9 cellular contexts compared by ENCODE assay signal in genomic region chr1:38000233-38000528, GRCh38. TPM values are rescaled to one million over a fixed set of nuclear protein-coding genes. Genes with fewer than 3 reads are reported as not detected.
DNase-seq lines count a peak whose midpoint lies in the region; ATAC-seq and TF ChIP-seq lines count a peak whose summit lies in the region.
"Had no signal": no experiment of that assay in that cellular context is flagged by ENCODE, and none has a peak within 500 bp of the region (broad histone marks: within the 10 kb centered on the region; RNA-seq: fewer than 3 reads in every experiment).

No MANE protein-coding gene starts in this region.

- POLR2A ChIA-PET in naive thymus-derived CD4-positive, alpha-beta T cell (lab: Charles Lee) = interaction anchor here (0.7 kb wide), 1 partner anchor 14 kb away, joined by 4 read pairs; no protein-coding TSS in a partner anchor
- POLR2A ChIA-PET in GM10248 (lab: Yijun Ruan, JAX) = interaction anchor here (1.4 kb wide), 1 partner anchor 12 kb away, joined by 6 read pairs; the partner anchor contains the start of gene UTP11

- intact Hi-C loops in cardiac septum (cut with DNase I) (no loop called here), uterus (cut with DNase I; ENCODE audit: low total_unique reads) (no loop called here)
- intact Hi-C loops in dendritic cell treated with granulocyte-macrophage colony-stimulating factor and Interleukin-4, amounts not matched to agents 40 ng/mL and 50 ng/mL, for 4 days (cut with micrococcal nuclease) = no loop called here
- intact Hi-C loops in naive thymus-derived CD4-positive, alpha-beta T cell (cut with micrococcal nuclease) = loop anchor here in 1 of 2 donors (5.0 kb wide), 1 partner anchor 1682 kb away; no protein-coding TSS in a partner anchor

- no peaks in the 10 kb centered on the region for H3K9me3 Mint-ChIP-seq in dendritic cell treated with granulocyte-macrophage colony-stimulating factor and Interleukin-4, amounts not matched to agents 40 ng/mL and 50 ng/mL, for 4 days
- H3K9me3 Mint-ChIP-seq in naive thymus-derived CD4-positive, alpha-beta T cell = peaks cover 0 to 3% (median 0%) of the 10 kb centered on the region in 11 donors

- peaks cover 87% of the 10 kb centered on the region for H3K4me1 Mint-ChIP-seq in dendritic cell treated with granulocyte-macrophage colony-stimulating factor and Interleukin-4, amounts not matched to agents 40 ng/mL and 50 ng/mL, for 4 days (ENCODE audit: low read depth)
- H3K4me1 Mint-ChIP-seq in naive thymus-derived CD4-positive, alpha-beta T cell = peaks cover 27 to 62% (median 40%) of the 10 kb centered on the region in 7 donors

- H3K4me3 Mint-ChIP-seq in dendritic cell treated with granulocyte-macrophage colony-stimulating factor and Interleukin-4, amounts not matched to agents 40 ng/mL and 50 ng/mL, for 4 days = peak overlapping the region; percentile 61
- peak overlapping the region in 1 of 10 donors; percentile 17 for H3K4me3 Mint-ChIP-seq in naive thymus-derived CD4-positive, alpha-beta T cell

- H3K9me3 ChIP-seq in cardiac muscle cell (ENCODE audit: low read depth) (no peaks in the 10 kb centered on the region), uterus (no peaks in the 10 kb centered on the region)
- no peaks in the 10 kb centered on the region for H3K9me3 ChIP-seq in naive thymus-derived CD4-positive, alpha-beta T cell (ENCODE audit: control insufficient read depth in 2 of 3, low read length in 3 of 3)

- no peaks in the 10 kb centered on the region for H3K27me3 ChIP-seq in cardiac muscle cell
- no peaks in the 10 kb centered on the region for H3K27me3 ChIP-seq in naive thymus-derived CD4-positive, alpha-beta T cell (ENCODE audit: control insufficient read depth in 2 of 2, insufficient read depth in 2 of 2, low read length in 2 of 2)
- H3K27me3 ChIP-seq in uterus = no peaks in the 10 kb centered on the region

- peaks cover 49% of the 10 kb centered on the region for H3K36me3 Mint-ChIP-seq in dendritic cell treated with granulocyte-macrophage colony-stimulating factor and Interleukin-4, amounts not matched to agents 40 ng/mL and 50 ng/mL, for 4 days (ENCODE audit: low read depth)
- H3K36me3 Mint-ChIP-seq in naive thymus-derived CD4-positive, alpha-beta T cell = peaks cover 0 to 4% (median 3%) of the 10 kb centered on the region in 5 donors

- H3K4me3 ChIP-seq in cardiac muscle cell (no peak overlapping the region), uterus (no peak overlapping the region)
- no peak overlapping the region for H3K4me3 ChIP-seq in naive thymus-derived CD4-positive, alpha-beta T cell (ENCODE audit: low read length)

- H3K36me3 ChIP-seq in cardiac muscle cell = no peaks in the 10 kb centered on the region
- H3K36me3 ChIP-seq in naive thymus-derived CD4-positive, alpha-beta T cell (ENCODE audit: control insufficient read depth in 2 of 3, insufficient read depth in 3 of 3, low read length in 3 of 3) = no peaks in the 10 kb centered on the region
- no peaks in the 10 kb centered on the region for H3K36me3 ChIP-seq in uterus

- H3K4me1 ChIP-seq in cardiac muscle cell (ENCODE audit: low read depth) (peaks cover 27% of the 10 kb centered on the region), uterus (peaks cover 8 to 41% of the 10 kb centered on the region in 2 donors)
- peaks cover 0 to 9% of the 10 kb centered on the region in 2 donors for H3K4me1 ChIP-seq in naive thymus-derived CD4-positive, alpha-beta T cell (ENCODE audit: control insufficient read depth in 2 of 2, insufficient read depth in 2 of 2, low read length in 2 of 2)

- TF ChIP-seq CTCF in cardiac muscle cell (IDR thresholded peaks at IDR 0.05; ENCODE audit: low read depth, low read length) (no peak), uterus (IDR thresholded peaks at IDR 0.05) (no peak), GM10248 (IDR thresholded peaks at IDR 0.05; ENCODE audit: control extremely low read depth, extremely low read depth, low read depth, missing control alignments) (no peak)

- H3K27ac ChIP-seq in cardiac muscle cell (peak overlapping the region; percentile 80), uterus (peak overlapping the region; percentile 94 to 97)
- peak overlapping the region; percentile 20 for H3K27ac ChIP-seq in naive thymus-derived CD4-positive, alpha-beta T cell (ENCODE audit: low read depth, low read length)
- H3K27ac ChIP-seq: C4-2B had no signal

- no peaks in the 10 kb centered on the region for H3K27me3 Mint-ChIP-seq in dendritic cell treated with granulocyte-macrophage colony-stimulating factor and Interleukin-4, amounts not matched to agents 40 ng/mL and 50 ng/mL, for 4 days
- H3K27me3 Mint-ChIP-seq in naive thymus-derived CD4-positive, alpha-beta T cell = no peaks in the 10 kb centered on the region

- DNase-seq in cardiac muscle cell (ENCODE audit: low read depth in 1 of 2, low spot score in 1 of 2) (no peak), cardiac septum (ENCODE audit: low spot score) (no peak), uterus (no peak), GM10248 (ENCODE audit: extremely low spot score) (no peak), anterior cingulate cortex (lab: John Stamatoyannopoulos, UW) (no peak)
- no peak for DNase-seq in naive thymus-derived CD4-positive, alpha-beta T cell

- CTCF ChIA-PET in naive thymus-derived CD4-positive, alpha-beta T cell (lab: Charles Lee) = interaction anchor here (0.5 kb wide), 1 partner anchor 61 kb away, joined by 4 read pairs; no protein-coding TSS in a partner anchor
- CTCF ChIA-PET in GM10248 (lab: Yijun Ruan, JAX) = interaction anchor here (6.4 kb wide), 1 partner anchor 9 kb away, joined by 51 read pairs; the partner anchor contains the start of gene SF3A3

- peak overlapping the region; percentile 91 for H3K27ac Mint-ChIP-seq in dendritic cell treated with granulocyte-macrophage colony-stimulating factor and Interleukin-4, amounts not matched to agents 40 ng/mL and 50 ng/mL, for 4 days
- peak overlapping the region in 4 of 9 donors; percentile 45 to 89 (median 65) for H3K27ac Mint-ChIP-seq in naive thymus-derived CD4-positive, alpha-beta T cell

- ATAC-seq in naive thymus-derived CD4-positive, alpha-beta T cell = no peak
- ATAC-seq in HG03095 (IDR thresholded peaks at IDR 0.05; ENCODE audit: unreplicated experiment) = no peak

- TF ChIP-seq POLR2A in uterus (IDR thresholded peaks at IDR 0.05) = no peak

RNA-seq across cellular contexts. Expression of gene FHL3, which starts 5.1 kb away (rescaled TPM):
- 27.5 and 47.4 TPM in 2 replicates for total RNA-seq in cardiac muscle cell
- 33.0 and 38.6 TPM in 2 replicates for polyA plus RNA-seq in cardiac muscle cell
- total RNA-seq in cardiac septum = 9.8 TPM
- 10 to 100 TPM in 2 of 5 experiments, 1 to 10 TPM in 3; 2.9 to 19.0 (median 8.6) TPM for total RNA-seq in naive thymus-derived CD4-positive, alpha-beta T cell
- 1 to 10 TPM; 5.1 to 8.8 TPM for polyA plus RNA-seq in naive thymus-derived CD4-positive, alpha-beta T cell
- total RNA-seq in uterus = 10 to 100 TPM; 21.0 to 97.5 (median 42.1) TPM

RNA-seq across cellular contexts. Expression of gene SF3A3, which starts 10.4 kb away (rescaled TPM):
- total RNA-seq in cardiac muscle cell (48.0 and 51.1 TPM in 2 replicates), cardiac septum (30.9 TPM), uterus (100 to 1,000 TPM in 1 of 4 donors, 10 to 100 TPM in 3; 22.6 to 102 (median 45.4) TPM)
- 47.7 and 58.9 TPM in 2 replicates for polyA plus RNA-seq in cardiac muscle cell
- total RNA-seq in naive thymus-derived CD4-positive, alpha-beta T cell = 10 to 100 TPM; 43.2 to 90.4 (median 77.6) TPM
- 100 to 1,000 TPM; 116 to 118 TPM for polyA plus RNA-seq in naive thymus-derived CD4-positive, alpha-beta T cell

RNA-seq across cellular contexts. Expression of gene UTP11, which starts 12.4 kb away (rescaled TPM):
- total RNA-seq in cardiac muscle cell = 55.4 and 57.7 TPM in 2 replicates
- 42.7 and 57.0 TPM in 2 replicates for polyA plus RNA-seq in cardiac muscle cell
- total RNA-seq in cardiac septum = 29.8 TPM
- 10 to 100 TPM in 3 of 5 experiments, 1 to 10 TPM in 2; 8.2 to 42.8 (median 15.7) TPM for total RNA-seq in naive thymus-derived CD4-positive, alpha-beta T cell
- polyA plus RNA-seq in naive thymus-derived CD4-positive, alpha-beta T cell = 10 to 100 TPM; 17.4 to 26.0 TPM
- 10 to 100 TPM in 3 of 4 donors, 1 to 10 TPM in 1; 8.2 to 60.3 (median 36.9) TPM for total RNA-seq in uterus

RNA-seq across cellular contexts. Expression of gene POU3F1, which starts 46.4 kb away (rescaled TPM):
- total RNA-seq in cardiac muscle cell (0.30 TPM in 1 of 2 replicates, not detected in the other), cardiac septum (not detected), uterus (not detected)
- polyA plus RNA-seq in cardiac muscle cell = 0.07 TPM in 1 of 2 replicates, not detected in the other
- under 1 TPM in 2 of 5 experiments, not detected in 3; 0.17 to 0.19 TPM for total RNA-seq in naive thymus-derived CD4-positive, alpha-beta T cell
- polyA plus RNA-seq in naive thymus-derived CD4-positive, alpha-beta T cell = not detected

RNA-seq across cellular contexts. Expression of gene INPP5B, which starts 53.3 kb away (rescaled TPM):
- total RNA-seq in cardiac muscle cell = 14.0 and 18.4 TPM in 2 replicates
- polyA plus RNA-seq in cardiac muscle cell = 9.9 and 14.1 TPM in 2 replicates
- 13.7 TPM for total RNA-seq in cardiac septum
- total RNA-seq in naive thymus-derived CD4-positive, alpha-beta T cell = 10 to 100 TPM; 23.3 to 35.7 (median 30.6) TPM
- 10 to 100 TPM; 14.1 to 23.9 TPM for polyA plus RNA-seq in naive thymus-derived CD4-positive, alpha-beta T cell
- total RNA-seq in uterus = 10 to 100 TPM; 20.2 to 79.4 (median 46.8) TPM

Comparison
In these comparisons a context has a peak if more than half of its experiments do, and no peak if none do; other contexts are left out.
1. H3K27ac ChIP-seq: peak in every context shown above with its lines; median percentile 96 in uterus; 80 in cardiac muscle cell; 20 in naive thymus-derived CD4-positive, alpha-beta T cell.